ENCODE assay signal across 8 cellular contexts in genomic region chr1:23376890-23377811, GRCh38. TPM values are rescaled to one million over a fixed set of nuclear protein-coding genes. Genes with fewer than 3 reads are reported as not detected.
DNase-seq lines count a peak whose midpoint lies in the region; ATAC-seq and TF ChIP-seq lines count a peak whose summit lies in the region.

No MANE protein-coding gene starts in this region.

- peak; percentile 94 for DNase-seq in Caki2 (ENCODE audit: low read depth)
- peak; percentile 89 for DNase-seq in PC-3
- peak; percentile 70 for DNase-seq in fibroblast of gingiva (ENCODE audit: low read depth)
- no peak for DNase-seq in progenitor cell of endocrine pancreas (ENCODE audit: low spot score, unreplicated experiment)
- no peak for DNase-seq in H7
- no peak for DNase-seq in islet precursor cell

- no peaks in the 10 kb centered on the region for H4K20me1 ChIP-seq in PC-3 (ENCODE audit: low read length)

- peak; percentile 96 for ATAC-seq in PC-3
- no peak for ATAC-seq in HG02852 (IDR thresholded peaks at IDR 0.05; ENCODE audit: unreplicated experiment)
- no peak for ATAC-seq in HG02840 (IDR thresholded peaks at IDR 0.05; ENCODE audit: low FRiP score, unreplicated experiment)

- no peaks in the 10 kb centered on the region for H3K27me3 ChIP-seq in PC-3 (ENCODE audit: low read length)
- H3K27me3 ChIP-seq in H7 (ENCODE audit: control insufficient read depth, insufficient read depth, low read length): peaks cover 62% of the 10 kb centered on the region

- H3K27ac ChIP-seq in PC-3 (ENCODE audit: low read length): peak overlapping the region; percentile 84

- TSS peak; percentile 21 for BruUV-seq in PC-3 (replicated peaks; lab: Mats Ljungman, UMichigan)

- CTCF ChIA-PET in PC-3 (lab: Charles Lee): interaction anchor here (0.6 to 0.7 kb wide), 3 partner anchors 26 to 32 kb away, joined by 5 to 7 read pairs (median 5); no protein-coding TSS in a partner anchor

- H3K79me2 ChIP-seq in PC-3 (ENCODE audit: low read length): no peaks in the 10 kb centered on the region

- TF ChIP-seq CTCF in PC-3 (conservative IDR thresholded peaks at IDR 0.05; ENCODE audit: low read depth, low read length): no peak
- no peak for TF ChIP-seq CTCF in progenitor cell of endocrine pancreas (IDR thresholded peaks at IDR 0.05; ENCODE audit: unreplicated experiment)

- no peaks in the 10 kb centered on the region for H3K9me3 Mint-ChIP-seq in progenitor cell of endocrine pancreas (ENCODE audit: low read depth)

- H3K4me3 Mint-ChIP-seq in progenitor cell of endocrine pancreas (ENCODE audit: low read depth): no peak overlapping the region

- peaks cover 4% of the 10 kb centered on the region for H3K36me3 Mint-ChIP-seq in progenitor cell of endocrine pancreas (ENCODE audit: insufficient read depth)

- POLR2A ChIA-PET in PC-3 (lab: Charles Lee; ENCODE audit: unreplicated experiment): interaction anchor here (0.5 to 0.6 kb wide), 2 partner anchors 9 to 826 kb away, joined by 3 to 7 read pairs; no protein-coding TSS in a partner anchor

- no peaks in the 10 kb centered on the region for H3K9me3 ChIP-seq in PC-3 (ENCODE audit: low read length)

- peaks cover 9% of the 10 kb centered on the region for H3K4me1 ChIP-seq in PC-3 (ENCODE audit: insufficient read depth, low read length)

- in situ Hi-C loops in Caki2 (cut with HindIII; ENCODE audit: low pct_unique_long_range_greater_than_20kb, low sequenced_read_pairs): no loop called here

- H3K9ac ChIP-seq in PC-3 (ENCODE audit: low read length): peak overlapping the region; percentile 27; the same call in 1 of the 2 replicates

- no peaks in the 10 kb centered on the region for H3K9me2 ChIP-seq in PC-3 (replicated peaks; ENCODE audit: low read length)

- H3K4me3 ChIP-seq in PC-3 (ENCODE audit: low read length): no peak overlapping the region
- no peak overlapping the region for H3K4me3 ChIP-seq in H7 (ENCODE audit: insufficient read depth, low read depth, low read length)

- H3K27ac Mint-ChIP-seq in progenitor cell of endocrine pancreas: peak overlapping the region; percentile 92

- H3F3A ChIP-seq in PC-3 (ENCODE audit: low read length, unreplicated experiment): no peaks in the 10 kb centered on the region

- H2AFZ ChIP-seq in PC-3 (ENCODE audit: low read length): peak overlapping the region; percentile 51; the same call in 1 of the 2 replicates

- no peaks in the 10 kb centered on the region for H3K27me3 Mint-ChIP-seq in progenitor cell of endocrine pancreas

- intact Hi-C loops in PC-3 (cut with micrococcal nuclease): no loop called here

- H3K4me1 Mint-ChIP-seq in progenitor cell of endocrine pancreas (ENCODE audit: low read depth): peaks cover 29% of the 10 kb centered on the region

- H3K4me2 ChIP-seq in PC-3 (ENCODE audit: low read length): peak overlapping the region; percentile 44

- H3K36me3 ChIP-seq in PC-3 (ENCODE audit: low read depth, low read length) (no peaks in the 10 kb centered on the region), H7 (replicated peaks; ENCODE audit: control insufficient read depth, insufficient read depth, low read length) (no peaks in the 10 kb centered on the region)

RNA-seq across cellular contexts. Expression of gene ZNF436, which starts 7.5 kb away (rescaled TPM):
- total RNA-seq in Caki2 (2014; rRNA removed; shearing (Covaris generic); ENCODE audit: low replicate concordance): 11.6 and 16.4 TPM in 2 replicates
- total RNA-seq in PC-3 (2014; rRNA removed): 7.8 and 10.5 TPM in 2 replicates
- 13.7 and 13.9 TPM in 2 replicates for total RNA-seq in progenitor cell of endocrine pancreas
- total RNA-seq in H7 (2014; rRNA removed; shearing (Covaris generic)): 1.6 and 3.2 TPM in 2 replicates

RNA-seq across cellular contexts. Expression of gene HNRNPR, which starts 33.1 kb away (rescaled TPM):
- total RNA-seq in Caki2 (2014; rRNA removed; shearing (Covaris generic); ENCODE audit: low replicate concordance): 89.1 and 92.1 TPM in 2 replicates
- 141 and 193 TPM in 2 replicates for total RNA-seq in PC-3 (2014; rRNA removed)
- total RNA-seq in progenitor cell of endocrine pancreas: 201 and 212 TPM in 2 replicates
- total RNA-seq in H7 (2014; rRNA removed; shearing (Covaris generic)): 124 and 148 TPM in 2 replicates

RNA-seq across cellular contexts. Expression of gene TCEA3, which starts 47.4 kb away (rescaled TPM):
- total RNA-seq in Caki2 (2014; rRNA removed; shearing (Covaris generic); ENCODE audit: low replicate concordance): 0.41 and 1.5 TPM in 2 replicates
- 18.7 and 23.6 TPM in 2 replicates for total RNA-seq in PC-3 (2014; rRNA removed)
- total RNA-seq in progenitor cell of endocrine pancreas: 12.9 and 13.6 TPM in 2 replicates
- total RNA-seq in H7 (2014; rRNA removed; shearing (Covaris generic)): 0.24 and 0.37 TPM in 2 replicates

Comparison
In these comparisons a context has a peak if more than half of its experiments do, and no peak if none do; other contexts are left out.
1. DNase-seq: peak in Caki2 (single experiment), PC-3 (single experiment) and fibroblast of gingiva (single experiment); none in progenitor cell of endocrine pancreas (single experiment), H7 (single experiment) and islet precursor cell (single experiment).